In genomic region chr3:174477491-174477890, GRCh38 we compare ENCODE assay signal across 21 cellular contexts.
A peak's percentile ranks its signal among the peaks of the same experiment; 100 is the strongest.
DNase-seq lines count a peak whose midpoint lies in the region; ATAC-seq, FAIRE-seq and TF ChIP-seq lines count a peak whose summit lies in the region.
"Had no signal": no experiment of that assay in that cellular context is flagged by ENCODE, and none has a peak within 500 bp of the region (broad histone marks: within the 10 kb centered on the region; RNA-seq: fewer than 3 reads in every experiment).

No MANE protein-coding gene starts in this region.

- POLR2A ChIA-PET in OCI-LY7 (lab: Charles Lee): no interaction called here

- no peak overlapping the region for H3K27ac ChIP-seq in OCI-LY7 (ENCODE audit: low read depth, low read length, poor library complexity, severe bottlenecking)
- no peak overlapping the region for H3K27ac ChIP-seq in psoas muscle
- H3K27ac ChIP-seq: C4-2B had no signal

- CTCF ChIA-PET in OCI-LY7 (lab: Charles Lee; ENCODE audit: unreplicated experiment): no interaction called here

- no peaks in the 10 kb centered on the region for H3K36me3 ChIP-seq in OCI-LY7 (ENCODE audit: insufficient read depth, low read length)
- no peaks in the 10 kb centered on the region for H3K36me3 ChIP-seq in psoas muscle (ENCODE audit: insufficient read depth in 1 of 2, low read depth in 1 of 2)
- no peaks in the 10 kb centered on the region for H3K36me3 ChIP-seq in BE2C

- no peaks in the 10 kb centered on the region for H3K9me2 ChIP-seq in OCI-LY7 (ENCODE audit: insufficient read depth, low read length)

- ATAC-seq in sciatic nerve (no peak), psoas muscle (no peak)
- ATAC-seq: HepG2 had no signal

- no TSS peak for BruUV-seq in OCI-LY7 (replicated peaks; lab: Mats Ljungman, UMichigan)

- no peak overlapping the region for H3K4me2 ChIP-seq in OCI-LY7 (ENCODE audit: low read length)

- intact Hi-C loops in OCI-LY7 (cut with micrococcal nuclease; ENCODE audit: unreplicated experiment) (no loop called here), sciatic nerve (cut with DNase I) (no loop called here), psoas muscle (cut with DNase I) (no loop called here)

- H3K4me1 ChIP-seq in OCI-LY7 (ENCODE audit: insufficient read depth, low read length, poor library complexity, severe bottlenecking) (no peaks in the 10 kb centered on the region), psoas muscle (no peaks in the 10 kb centered on the region), BE2C (no peaks in the 10 kb centered on the region)

- H4K20me1 ChIP-seq in OCI-LY7 (ENCODE audit: insufficient read depth, low read length): no peaks in the 10 kb centered on the region

- TF ChIP-seq CTCF in OCI-LY7 (conservative IDR thresholded peaks at IDR 0.05; ENCODE audit: low read length) (no peak), psoas muscle (IDR thresholded peaks at IDR 0.05) (no peak), BE2C (IDR thresholded peaks at IDR 0.05; ENCODE audit: low read depth, low read length) (no peak)

- peak; percentile 33 for DNase-seq in EH (ENCODE audit: low read depth)
- no peak for DNase-seq in H54 (ENCODE audit: insufficient read length, low spot score)
- peak; percentile 19 for DNase-seq in NCI-H526 treated with DMSO at 0.1 percent for 48 hours (lab: John Stamatoyannopoulos, UW)
- DNase-seq in foreskin melanocyte: peak; percentile 11
- no peak for DNase-seq in OCI-LY7 (ENCODE audit: low spot score)
- no peak for DNase-seq in sciatic nerve (ENCODE audit: low spot score)
- DNase-seq in psoas muscle: no peak
- no peak for DNase-seq in BE2C
- DNase-seq: CD4-positive, alpha-beta memory T cell; COR-L47; DMS153; DMS79 treated with DMSO at 0.1 percent for 48 hours; GOT3; HCEC 1CT; HFFc6 had no signal

- 39 to 93% (median 89%) methylated on average over 1 of the region's 1 CpG for WGBS in psoas muscle, 3 donors

- H3K4me3 ChIP-seq in OCI-LY7 (ENCODE audit: low read depth, low read length, poor library complexity, severe bottlenecking) (no peak overlapping the region), psoas muscle (no peak overlapping the region), BE2C (ENCODE audit: low read depth, low read length) (no peak overlapping the region)

- H2AFZ ChIP-seq in OCI-LY7 (ENCODE audit: low read length): no peak overlapping the region

- peak; percentile 6 for FAIRE-seq in H54 (lab: Jason Lieb, UNC)
- FAIRE-seq: A204.1, D721Med, GM18507, HepG2, HTR-8/SVneo had no signal

- TF ChIP-seq POLR2A in H54 (IDR thresholded peaks at IDR 0.05; ENCODE audit: low read depth, low read length): no peak

- no peaks in the 10 kb centered on the region for H3K27me3 ChIP-seq in psoas muscle (ENCODE audit: insufficient read depth in 3 of 3, low read length in 2 of 3)
- H3K27me3 ChIP-seq in BE2C: no peaks in the 10 kb centered on the region

- H3K9me3 ChIP-seq in OCI-LY7 (ENCODE audit: low read length) (no peaks in the 10 kb centered on the region), psoas muscle (no peaks in the 10 kb centered on the region), BE2C (no peaks in the 10 kb centered on the region; the same call in 1 of the 2 replicates)

- H3K79me2 ChIP-seq in OCI-LY7 (ENCODE audit: insufficient read depth, low read depth, low read length): no peaks in the 10 kb centered on the region

Comparison
In these comparisons a context has a peak if more than half of its experiments do, and no peak if none do; other contexts are left out.
1. DNase-seq: peak in EH (single experiment), NCI-H526 treated with DMSO at 0.1 percent for 48 hours (single experiment) and foreskin melanocyte (single experiment); none in H54 (single experiment), OCI-LY7 (single experiment), sciatic nerve (single experiment), psoas muscle (0 of 2) and BE2C (single experiment).